ENCODE assay signal across 9 cellular contexts in the genomic region with DNA sequence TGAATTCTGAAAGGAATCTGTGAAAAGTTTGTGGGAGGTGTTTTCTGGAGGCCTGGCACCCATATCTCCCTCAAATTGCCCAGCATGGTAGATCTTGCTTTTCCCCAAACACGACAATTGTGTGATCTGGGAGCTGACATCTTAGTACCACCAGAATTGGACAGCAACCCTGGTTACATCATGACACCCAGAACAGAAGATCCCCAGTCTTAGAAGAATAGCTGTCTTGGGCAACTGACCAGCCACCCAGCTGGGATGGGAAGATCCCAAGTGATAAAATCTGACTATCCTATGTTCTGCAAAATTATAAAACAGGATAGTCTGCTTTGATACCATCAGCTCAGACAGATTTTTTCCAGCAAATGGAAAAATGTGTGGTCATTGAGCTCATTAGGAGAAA.
"Had no signal": no experiment of that assay in that cellular context is flagged by ENCODE, and none has a peak within 500 bp of the region (broad histone marks: within the 10 kb centered on the region; RNA-seq: fewer than 3 reads in every experiment).

No MANE protein-coding gene starts in this region.

- H3K4me3 ChIP-seq: HAP-1 had no signal

- H3K4me3 Mint-ChIP-seq: HFFc6, IgD-negative memory B cell had no signal

- H3K36me3 ChIP-seq: HAP-1 had no signal

- H3K27ac Mint-ChIP-seq: HFFc6, IgD-negative memory B cell had no signal

- H3K27ac ChIP-seq: HL-60 had no signal

- H3K27me3 Mint-ChIP-seq: IgD-negative memory B cell had no signal

- H3K4me1 ChIP-seq: HAP-1 had no signal

- DNase-seq: GOT3, H7, HFFc6, KG1 had no signal

- H3K4me1 Mint-ChIP-seq: IgD-negative memory B cell had no signal

- ATAC-seq: HCT116, HepG2 had no signal
